ENCODE assay signal across 1 cellular context in the genomic region with DNA sequence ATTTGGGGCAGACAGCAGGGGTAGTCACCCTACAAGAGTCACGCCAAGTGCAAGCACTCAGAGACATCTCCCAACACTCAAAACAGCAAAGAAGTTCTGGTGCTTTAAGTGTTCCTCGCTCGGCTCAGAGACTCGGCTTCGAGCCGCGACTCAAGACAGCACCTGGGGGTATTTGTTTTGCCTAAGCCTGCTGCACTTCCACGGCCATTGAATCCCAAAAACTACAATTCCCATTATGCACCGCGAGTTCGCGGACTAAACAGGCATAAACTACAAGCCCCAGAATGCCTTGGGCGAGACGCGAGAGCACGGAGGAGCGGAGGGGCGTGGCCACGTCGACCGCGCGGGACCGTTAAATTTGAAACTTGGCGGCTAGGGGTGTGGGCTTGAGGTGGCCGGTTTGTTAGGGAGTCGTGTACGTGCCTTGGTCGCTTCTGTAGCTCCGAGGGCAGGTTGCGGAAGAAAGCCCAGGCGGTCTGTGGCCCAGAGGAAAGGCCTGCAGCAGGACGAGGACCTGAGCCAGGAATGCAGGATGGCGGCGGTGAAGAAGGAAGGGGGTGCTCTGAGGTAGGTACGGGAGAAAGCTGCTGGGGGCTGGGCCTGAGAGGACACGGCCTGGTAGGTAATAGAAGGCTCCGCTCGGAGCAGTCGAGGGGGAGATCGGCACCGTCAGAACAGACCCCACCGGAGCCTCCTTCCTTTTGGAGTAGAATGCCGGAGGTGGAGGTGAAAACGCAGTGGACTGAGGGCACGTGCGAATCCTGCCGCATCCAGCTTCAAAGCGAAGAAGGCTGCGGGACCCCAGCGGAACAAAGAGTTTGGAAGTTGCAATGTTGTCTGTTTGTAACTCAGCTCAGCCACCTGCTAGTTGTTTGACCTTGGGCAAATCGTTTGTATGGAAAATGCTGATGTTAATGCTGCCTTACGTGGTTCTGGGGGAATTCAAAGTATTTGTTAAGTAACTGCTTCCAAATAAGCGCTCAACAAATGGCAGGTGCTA.
TF ChIP-seq lines count a peak whose summit lies in the region.

A gene with protein sequence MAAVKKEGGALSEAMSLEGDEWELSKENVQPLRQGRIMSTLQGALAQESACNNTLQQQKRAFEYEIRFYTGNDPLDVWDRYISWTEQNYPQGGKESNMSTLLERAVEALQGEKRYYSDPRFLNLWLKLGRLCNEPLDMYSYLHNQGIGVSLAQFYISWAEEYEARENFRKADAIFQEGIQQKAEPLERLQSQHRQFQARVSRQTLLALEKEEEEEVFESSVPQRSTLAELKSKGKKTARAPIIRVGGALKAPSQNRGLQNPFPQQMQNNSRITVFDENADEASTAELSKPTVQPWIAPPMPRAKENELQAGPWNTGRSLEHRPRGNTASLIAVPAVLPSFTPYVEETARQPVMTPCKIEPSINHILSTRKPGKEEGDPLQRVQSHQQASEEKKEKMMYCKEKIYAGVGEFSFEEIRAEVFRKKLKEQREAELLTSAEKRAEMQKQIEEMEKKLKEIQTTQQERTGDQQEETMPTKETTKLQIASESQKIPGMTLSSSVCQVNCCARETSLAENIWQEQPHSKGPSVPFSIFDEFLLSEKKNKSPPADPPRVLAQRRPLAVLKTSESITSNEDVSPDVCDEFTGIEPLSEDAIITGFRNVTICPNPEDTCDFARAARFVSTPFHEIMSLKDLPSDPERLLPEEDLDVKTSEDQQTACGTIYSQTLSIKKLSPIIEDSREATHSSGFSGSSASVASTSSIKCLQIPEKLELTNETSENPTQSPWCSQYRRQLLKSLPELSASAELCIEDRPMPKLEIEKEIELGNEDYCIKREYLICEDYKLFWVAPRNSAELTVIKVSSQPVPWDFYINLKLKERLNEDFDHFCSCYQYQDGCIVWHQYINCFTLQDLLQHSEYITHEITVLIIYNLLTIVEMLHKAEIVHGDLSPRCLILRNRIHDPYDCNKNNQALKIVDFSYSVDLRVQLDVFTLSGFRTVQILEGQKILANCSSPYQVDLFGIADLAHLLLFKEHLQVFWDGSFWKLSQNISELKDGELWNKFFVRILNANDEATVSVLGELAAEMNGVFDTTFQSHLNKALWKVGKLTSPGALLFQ (plus strand): TSS at position 381 of the 1,000 bp plus-strand sequence. CDS start 152 bp downstream, at position 533.

TF ChIP-seq in HepG2, 621 proteins besides CTCF, POLR2A, EP300 and RAD21 (continued from another document and continues in another):
- TF ChIP-seq FOXC1 (CRISPR knock-in tag; IDR thresholded peaks at IDR 0.05; ENCODE audit: borderline replicate concordance) (no peak; the same call in 1 of the 2 replicates), ZNF326 (CRISPR knock-in tag; IDR thresholded peaks at IDR 0.05; ENCODE audit: borderline replicate concordance) (no peak), KLF11 (CRISPR knock-in tag; IDR thresholded peaks at IDR 0.05) (0 out of 2 replicates have a peak, but pooled peaks have one; percentile 22), CENPBD1 (CRISPR knock-in tag; IDR thresholded peaks at IDR 0.05; ENCODE audit: borderline replicate concordance, low read depth) (no peak), NR0B2 (CRISPR knock-in tag; IDR thresholded peaks at IDR 0.05) (peak; percentile 86), ZMYM2 (CRISPR knock-in tag; IDR thresholded peaks at IDR 0.05) (0 out of 2 replicates have a peak, but pooled peaks have one; percentile 71), SATB2 (CRISPR knock-in tag; IDR thresholded peaks at IDR 0.05) (no peak), KDM4B (CRISPR knock-in tag; IDR thresholded peaks at IDR 0.05) (no peak), CREB1 (IDR thresholded peaks at IDR 0.05) (peak; percentile 84), CREB1 (CRISPR knock-in tag; IDR thresholded peaks at IDR 0.05) (peak; percentile 96), SETDB1 (CRISPR knock-in tag; IDR thresholded peaks at IDR 0.05; ENCODE audit: borderline replicate concordance) (no peak), ZNF75D (CRISPR knock-in tag; IDR thresholded peaks at IDR 0.05; ENCODE audit: borderline replicate concordance) (no peak), ZSCAN31 (CRISPR knock-in tag; IDR thresholded peaks at IDR 0.05; ENCODE audit: low read depth) (peak; percentile 64; the same call in 1 of the 2 replicates), ZNF552 (CRISPR knock-in tag; IDR thresholded peaks at IDR 0.05; ENCODE audit: borderline replicate concordance) (no peak), KLF16 (CRISPR knock-in tag; IDR thresholded peaks at IDR 0.05) (peak in 1 of 2 experiments; percentile 83; a peak in 1 of 4 replicates), ZNF503 (CRISPR knock-in tag; IDR thresholded peaks at IDR 0.05) (no peak), ZNF33B (CRISPR knock-in tag; IDR thresholded peaks at IDR 0.05) (no peak), MLLT10 (CRISPR knock-in tag; IDR thresholded peaks at IDR 0.05) (no peak), IRF1 (CRISPR knock-in tag; IDR thresholded peaks at IDR 0.05; ENCODE audit: low read depth) (peak; percentile 62; the same call in 1 of the 2 replicates), ZNF746 (CRISPR knock-in tag; IDR thresholded peaks at IDR 0.05) (peak; percentile 18; the same call in 1 of the 2 replicates), PHF5A (CRISPR knock-in tag; IDR thresholded peaks at IDR 0.05; ENCODE audit: low read depth, unreplicated experiment) (peak; percentile 60), SUZ12 (IDR thresholded peaks at IDR 0.05; ENCODE audit: low read depth, low read length) (peak; percentile 96), NR3C1 (CRISPR knock-in tag; IDR thresholded peaks at IDR 0.05) (no peak), GABPA (IDR thresholded peaks at IDR 0.05; ENCODE audit: low read depth, low read length) (no peak), GABPA (CRISPR knock-in tag; IDR thresholded peaks at IDR 0.05; ENCODE audit: low read depth) (peak; percentile 87), HOXD1 (CRISPR knock-in tag; IDR thresholded peaks at IDR 0.05) (0 out of 2 replicates have a peak, but pooled peaks have one; percentile 29), CENPT (CRISPR knock-in tag; IDR thresholded peaks at IDR 0.05; ENCODE audit: low read depth) (0 out of 2 replicates have a peak, but pooled peaks have one; percentile 86), SRSF9 (IDR thresholded peaks at IDR 0.05; ENCODE audit: borderline replicate concordance, insufficient read depth, low read depth, low read length, poor library complexity, severe bottlenecking) (no peak), PITX1 (CRISPR knock-in tag; IDR thresholded peaks at IDR 0.05) (peak; percentile 46; the same call in 1 of the 2 replicates)
- TF ChIP-seq, protein P1, sequence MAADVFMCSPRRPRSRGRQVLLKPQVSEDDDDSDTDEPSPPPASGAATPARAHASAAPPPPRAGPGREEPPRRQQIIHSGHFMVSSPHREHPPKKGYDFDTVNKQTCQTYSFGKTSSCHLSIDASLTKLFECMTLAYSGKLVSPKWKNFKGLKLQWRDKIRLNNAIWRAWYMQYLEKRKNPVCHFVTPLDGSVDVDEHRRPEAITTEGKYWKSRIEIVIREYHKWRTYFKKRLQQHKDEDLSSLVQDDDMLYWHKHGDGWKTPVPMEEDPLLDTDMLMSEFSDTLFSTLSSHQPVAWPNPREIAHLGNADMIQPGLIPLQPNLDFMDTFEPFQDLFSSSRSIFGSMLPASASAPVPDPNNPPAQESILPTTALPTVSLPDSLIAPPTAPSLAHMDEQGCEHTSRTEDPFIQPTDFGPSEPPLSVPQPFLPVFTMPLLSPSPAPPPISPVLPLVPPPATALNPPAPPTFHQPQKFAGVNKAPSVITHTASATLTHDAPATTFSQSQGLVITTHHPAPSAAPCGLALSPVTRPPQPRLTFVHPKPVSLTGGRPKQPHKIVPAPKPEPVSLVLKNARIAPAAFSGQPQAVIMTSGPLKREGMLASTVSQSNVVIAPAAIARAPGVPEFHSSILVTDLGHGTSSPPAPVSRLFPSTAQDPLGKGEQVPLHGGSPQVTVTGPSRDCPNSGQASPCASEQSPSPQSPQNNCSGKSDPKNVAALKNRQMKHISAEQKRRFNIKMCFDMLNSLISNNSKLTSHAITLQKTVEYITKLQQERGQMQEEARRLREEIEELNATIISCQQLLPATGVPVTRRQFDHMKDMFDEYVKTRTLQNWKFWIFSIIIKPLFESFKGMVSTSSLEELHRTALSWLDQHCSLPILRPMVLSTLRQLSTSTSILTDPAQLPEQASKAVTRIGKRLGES (CRISPR knock-in tag; IDR thresholded peaks at IDR 0.05; ENCODE audit: borderline replicate concordance): no peak
- TF ChIP-seq, protein P2, sequence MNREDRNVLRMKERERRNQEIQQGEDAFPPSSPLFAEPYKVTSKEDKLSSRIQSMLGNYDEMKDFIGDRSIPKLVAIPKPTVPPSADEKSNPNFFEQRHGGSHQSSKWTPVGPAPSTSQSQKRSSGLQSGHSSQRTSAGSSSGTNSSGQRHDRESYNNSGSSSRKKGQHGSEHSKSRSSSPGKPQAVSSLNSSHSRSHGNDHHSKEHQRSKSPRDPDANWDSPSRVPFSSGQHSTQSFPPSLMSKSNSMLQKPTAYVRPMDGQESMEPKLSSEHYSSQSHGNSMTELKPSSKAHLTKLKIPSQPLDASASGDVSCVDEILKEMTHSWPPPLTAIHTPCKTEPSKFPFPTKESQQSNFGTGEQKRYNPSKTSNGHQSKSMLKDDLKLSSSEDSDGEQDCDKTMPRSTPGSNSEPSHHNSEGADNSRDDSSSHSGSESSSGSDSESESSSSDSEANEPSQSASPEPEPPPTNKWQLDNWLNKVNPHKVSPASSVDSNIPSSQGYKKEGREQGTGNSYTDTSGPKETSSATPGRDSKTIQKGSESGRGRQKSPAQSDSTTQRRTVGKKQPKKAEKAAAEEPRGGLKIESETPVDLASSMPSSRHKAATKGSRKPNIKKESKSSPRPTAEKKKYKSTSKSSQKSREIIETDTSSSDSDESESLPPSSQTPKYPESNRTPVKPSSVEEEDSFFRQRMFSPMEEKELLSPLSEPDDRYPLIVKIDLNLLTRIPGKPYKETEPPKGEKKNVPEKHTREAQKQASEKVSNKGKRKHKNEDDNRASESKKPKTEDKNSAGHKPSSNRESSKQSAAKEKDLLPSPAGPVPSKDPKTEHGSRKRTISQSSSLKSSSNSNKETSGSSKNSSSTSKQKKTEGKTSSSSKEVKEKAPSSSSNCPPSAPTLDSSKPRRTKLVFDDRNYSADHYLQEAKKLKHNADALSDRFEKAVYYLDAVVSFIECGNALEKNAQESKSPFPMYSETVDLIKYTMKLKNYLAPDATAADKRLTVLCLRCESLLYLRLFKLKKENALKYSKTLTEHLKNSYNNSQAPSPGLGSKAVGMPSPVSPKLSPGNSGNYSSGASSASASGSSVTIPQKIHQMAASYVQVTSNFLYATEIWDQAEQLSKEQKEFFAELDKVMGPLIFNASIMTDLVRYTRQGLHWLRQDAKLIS (CRISPR knock-in tag; IDR thresholded peaks at IDR 0.05): no peak
- TF ChIP-seq, protein P3, sequence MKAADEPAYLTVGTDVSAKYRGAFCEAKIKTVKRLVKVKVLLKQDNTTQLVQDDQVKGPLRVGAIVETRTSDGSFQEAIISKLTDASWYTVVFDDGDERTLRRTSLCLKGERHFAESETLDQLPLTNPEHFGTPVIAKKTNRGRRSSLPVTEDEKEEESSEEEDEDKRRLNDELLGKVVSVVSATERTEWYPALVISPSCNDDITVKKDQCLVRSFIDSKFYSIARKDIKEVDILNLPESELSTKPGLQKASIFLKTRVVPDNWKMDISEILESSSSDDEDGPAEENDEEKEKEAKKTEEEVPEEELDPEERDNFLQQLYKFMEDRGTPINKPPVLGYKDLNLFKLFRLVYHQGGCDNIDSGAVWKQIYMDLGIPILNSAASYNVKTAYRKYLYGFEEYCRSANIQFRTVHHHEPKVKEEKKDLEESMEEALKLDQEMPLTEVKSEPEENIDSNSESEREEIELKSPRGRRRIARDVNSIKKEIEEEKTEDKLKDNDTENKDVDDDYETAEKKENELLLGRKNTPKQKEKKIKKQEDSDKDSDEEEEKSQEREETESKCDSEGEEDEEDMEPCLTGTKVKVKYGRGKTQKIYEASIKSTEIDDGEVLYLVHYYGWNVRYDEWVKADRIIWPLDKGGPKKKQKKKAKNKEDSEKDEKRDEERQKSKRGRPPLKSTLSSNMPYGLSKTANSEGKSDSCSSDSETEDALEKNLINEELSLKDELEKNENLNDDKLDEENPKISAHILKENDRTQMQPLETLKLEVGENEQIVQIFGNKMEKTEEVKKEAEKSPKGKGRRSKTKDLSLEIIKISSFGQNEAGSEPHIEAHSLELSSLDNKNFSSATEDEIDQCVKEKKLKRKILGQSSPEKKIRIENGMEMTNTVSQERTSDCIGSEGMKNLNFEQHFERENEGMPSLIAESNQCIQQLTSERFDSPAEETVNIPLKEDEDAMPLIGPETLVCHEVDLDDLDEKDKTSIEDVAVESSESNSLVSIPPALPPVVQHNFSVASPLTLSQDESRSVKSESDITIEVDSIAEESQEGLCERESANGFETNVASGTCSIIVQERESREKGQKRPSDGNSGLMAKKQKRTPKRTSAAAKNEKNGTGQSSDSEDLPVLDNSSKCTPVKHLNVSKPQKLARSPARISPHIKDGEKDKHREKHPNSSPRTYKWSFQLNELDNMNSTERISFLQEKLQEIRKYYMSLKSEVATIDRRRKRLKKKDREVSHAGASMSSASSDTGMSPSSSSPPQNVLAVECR (CRISPR knock-in tag; IDR thresholded peaks at IDR 0.05; ENCODE audit: borderline replicate concordance): peak; percentile 100
- TF ChIP-seq, protein P4, sequence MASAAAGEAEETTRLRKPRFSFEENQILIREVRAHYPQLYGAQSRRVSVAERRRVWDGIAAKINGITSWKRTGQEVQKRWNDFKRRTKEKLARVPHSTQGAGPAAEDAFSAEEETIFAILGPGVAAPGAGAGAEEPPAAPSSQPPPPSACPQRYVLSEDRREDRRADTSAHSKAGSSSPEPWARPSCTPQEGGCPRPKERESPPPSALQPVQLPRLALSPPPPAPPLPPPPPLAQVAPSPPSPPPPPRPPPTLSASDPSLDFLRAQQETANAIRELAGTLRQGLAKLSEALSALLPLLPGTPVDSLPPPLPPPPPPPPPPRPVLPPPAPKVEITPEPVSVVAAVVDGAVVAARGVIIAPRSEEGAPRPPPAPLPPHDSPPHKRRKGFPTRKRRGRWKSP (CRISPR knock-in tag; IDR thresholded peaks at IDR 0.05): peak; percentile 82
